In the genomic region with DNA sequence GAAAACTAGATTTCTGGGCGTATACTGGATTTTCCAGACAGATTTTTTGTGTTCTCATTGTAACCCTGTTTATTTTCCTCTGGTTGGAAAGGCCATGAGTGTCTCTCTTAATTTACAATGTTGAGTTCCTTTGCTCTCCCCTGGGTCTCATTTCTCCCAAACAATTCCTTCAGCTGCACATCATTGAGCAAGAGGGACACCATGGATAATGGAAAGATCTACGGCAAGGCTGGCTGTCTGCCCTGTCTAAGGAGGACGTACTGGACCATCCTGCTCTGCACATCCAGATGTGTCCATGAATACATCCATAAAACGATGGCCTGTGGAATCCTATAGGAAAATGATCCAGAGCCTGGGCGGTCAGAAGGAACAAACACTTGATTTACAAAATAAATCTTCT, we compare ENCODE assay signal across 25 cellular contexts.
A peak's percentile ranks its signal among the peaks of the same experiment; 100 is the strongest.
DNase-seq lines count a peak whose midpoint lies in the region; ATAC-seq and TF ChIP-seq lines count a peak whose summit lies in the region.
"Had no signal": no experiment of that assay in that cellular context is flagged by ENCODE, and none has a peak within 500 bp of the region (broad histone marks: within the 10 kb centered on the region; RNA-seq: fewer than 3 reads in every experiment).

No MANE protein-coding gene starts in this region.

- H3K4me1 Mint-ChIP-seq in activated T-cell treated with anti-CD3 and anti-CD28 coated beads, Interleukin-2, amount 50 U/mL, for 4 hours (ENCODE audit: low read depth) = no peaks in the 10 kb centered on the region
- H3K4me1 Mint-ChIP-seq: IgD-negative memory B cell had no signal

- no peak overlapping the region for H3K4me3 ChIP-seq in heart left ventricle
- H3K4me3 ChIP-seq in transverse colon = no peak overlapping the region
- H3K4me3 ChIP-seq: A549, BLaER1, GM23338, MG63 had no signal

- H3K36me3 Mint-ChIP-seq in activated T-cell treated with anti-CD3 and anti-CD28 coated beads, Interleukin-2, amount 50 U/mL, for 4 hours (ENCODE audit: insufficient read depth) = no peaks in the 10 kb centered on the region
- H3K36me3 Mint-ChIP-seq: CD4-positive, alpha-beta memory T cell; IgD-negative memory B cell had no signal

- H3K27me3 ChIP-seq in heart left ventricle (no peaks in the 10 kb centered on the region), transverse colon (no peaks in the 10 kb centered on the region)
- H3K27me3 ChIP-seq: BLaER1, MG63 had no signal

- no peaks in the 10 kb centered on the region for H3K36me3 ChIP-seq in heart left ventricle
- no peaks in the 10 kb centered on the region for H3K36me3 ChIP-seq in transverse colon
- H3K36me3 ChIP-seq: BLaER1, MG63 had no signal

- in situ Hi-C loops in transverse colon (cut with MboI; ENCODE audit: low pct_ligation_motif_present in 1 of 4, low pct_unique_long_range_greater_than_20kb in 1 of 4, low sequenced_read_pairs in 3 of 4) = no loop called here

- TF ChIP-seq EP300 in transverse colon (IDR thresholded peaks at IDR 0.05; ENCODE audit: low read depth) = no peak

- TF ChIP-seq CTCF in heart left ventricle (IDR thresholded peaks at IDR 0.05) = no peak
- no peak for TF ChIP-seq CTCF in transverse colon (IDR thresholded peaks at IDR 0.05)

- TF ChIP-seq POLR2A in heart left ventricle (IDR thresholded peaks at IDR 0.05) = no peak
- no peak for TF ChIP-seq POLR2A in transverse colon (IDR thresholded peaks at IDR 0.05)

- intact Hi-C loops in heart left ventricle (cut with DNase I) (loop anchor here in 5 of 10 donors (10.0 kb wide), 2 partner anchors 888 to 938 kb away; partner anchors contain the start of gene RGMA (in 3 of the 5)), cardiac septum (cut with DNase I) (no loop called here), left ventricle myocardium superior (cut with micrococcal nuclease) (no loop called here), posterior vena cava (cut with DNase I) (no loop called here), transverse colon (cut with DNase I; ENCODE audit: low total_unique reads) (no loop called here)

- H3K4me1 ChIP-seq in heart left ventricle (no peaks in the 10 kb centered on the region), transverse colon (no peaks in the 10 kb centered on the region)
- H3K4me1 ChIP-seq: A549, BLaER1 had no signal

- DNase-seq in heart left ventricle (peak in 4 of 5 donors; percentile 29 to 39 (median 34)), cardiac septum (ENCODE audit: low spot score) (no peak), left ventricle myocardium superior (peak; percentile 47), posterior vena cava (ENCODE audit: low spot score) (peak; percentile 82), transverse colon (peak; percentile 27), NK-92 (lab: John Stamatoyannopoulos, UW; ENCODE audit: unreplicated experiment) (no peak)
- no peak for DNase-seq in activated T-cell treated with anti-CD3 and anti-CD28 coated beads, Interleukin-2, amount 50 U/mL, for 4 hours
- DNase-seq: CD4-positive, alpha-beta memory T cell; DMS53; HCEC 1CT; Karpas-422; MG63; NCI-H1048; NCI-H1436; NCI-H2029; NCI-H2171; NCI-H446; NCI-H69; SHP77 treated with DMSO at 0.1 percent for 48 hours had no signal

- 57 to 68% (median 60%) methylated on average over 5 of the region's 5 CpGs for WGBS in heart left ventricle, 4 donors
- WGBS in transverse colon (ENCODE audit: low coverage in 1 of 2), 2 donors = 51 to 59% methylated on average over 5 of the region's 5 CpGs

- no peaks in the 10 kb centered on the region for H3K9me3 Mint-ChIP-seq in activated T-cell treated with anti-CD3 and anti-CD28 coated beads, Interleukin-2, amount 50 U/mL, for 4 hours
- H3K9me3 Mint-ChIP-seq: GM23338, IgD-negative memory B cell had no signal

- ATAC-seq in heart left ventricle (peak; percentile 42 to 70 (median 56)), left ventricle myocardium superior (peak; percentile 79), GM18520 (IDR thresholded peaks at IDR 0.05; ENCODE audit: unreplicated experiment) (no peak)
- no peak for ATAC-seq in activated T-cell treated with anti-CD3 and anti-CD28 coated beads, Interleukin-2, amount 50 U/mL, for 4 hours
- ATAC-seq: A549, GM23338 had no signal

- H3K27me3 Mint-ChIP-seq in activated T-cell treated with anti-CD3 and anti-CD28 coated beads, Interleukin-2, amount 50 U/mL, for 4 hours (ENCODE audit: low read depth) = no peaks in the 10 kb centered on the region
- H3K27me3 Mint-ChIP-seq: IgD-negative memory B cell had no signal

- no peak overlapping the region for H3K4me3 Mint-ChIP-seq in activated T-cell treated with anti-CD3 and anti-CD28 coated beads, Interleukin-2, amount 50 U/mL, for 4 hours
- H3K4me3 Mint-ChIP-seq: CD4-positive, alpha-beta memory T cell; GM23338; IgD-negative memory B cell had no signal

- no peaks in the 10 kb centered on the region for H3K9me3 ChIP-seq in heart left ventricle
- no peaks in the 10 kb centered on the region for H3K9me3 ChIP-seq in transverse colon
- H3K9me3 ChIP-seq: A549, BLaER1, MG63 had no signal

- H3K27ac ChIP-seq in heart left ventricle (no peak overlapping the region), transverse colon (no peak overlapping the region)
- H3K27ac ChIP-seq: A549, BLaER1, HL-60 had no signal

Comparison
In these comparisons a context has a peak if more than half of its experiments do, and no peak if none do; other contexts are left out.
1. DNase-seq: peak in heart left ventricle (4 of 5), left ventricle myocardium superior (single experiment), posterior vena cava (single experiment) and transverse colon (single experiment); none in cardiac septum (single experiment), NK-92 (single experiment) and activated T-cell treated with anti-CD3 and anti-CD28 coated beads, Interleukin-2, amount 50 U/mL, for 4 hours (single experiment).
2. ATAC-seq: peak in heart left ventricle (4 of 4) and left ventricle myocardium superior (single experiment); none in activated T-cell treated with anti-CD3 and anti-CD28 coated beads, Interleukin-2, amount 50 U/mL, for 4 hours (0 of 2) and GM18520 (single experiment).